Comparison of ENCODE assay signal across 36 cellular contexts in genomic region chr2:133407341-133407740, GRCh38.
"Had no signal": no experiment of that assay in that cellular context is flagged by ENCODE, and none has a peak within 500 bp of the region (broad histone marks: within the 10 kb centered on the region; RNA-seq: fewer than 3 reads in every experiment).

No MANE protein-coding gene starts in this region.

- H3K9me3 Mint-ChIP-seq: activated CD8-positive, alpha-beta T cell treated with anti-CD3 and anti-CD28 coated beads for 36 hours; activated naive CD8-positive, alpha-beta T cell treated with anti-CD3 and anti-CD28 coated beads for 36 hours; activated T-cell treated with anti-CD3 and anti-CD28 coated beads, Interleukin-2, amount 50 U/mL, for 72 hours; activated T-helper 17 cell treated with anti-CD3 and anti-CD28 coated beads, Interleukin-2, amount 50 U/mL, for 72 hours had no signal

- H3K36me3 Mint-ChIP-seq: activated naive CD8-positive, alpha-beta T cell treated with anti-CD3 and anti-CD28 coated beads for 36 hours; IgD-negative memory B cell had no signal

- ATAC-seq: activated CD8-positive, alpha-beta T cell treated with anti-CD3 and anti-CD28 coated beads for 36 hours; activated T-cell treated with anti-CD3 and anti-CD28 coated beads, Interleukin-2, amount 50 U/mL, for 72 hours; activated T-helper 17 cell treated with anti-CD3 and anti-CD28 coated beads, Interleukin-2, amount 50 U/mL, for 72 hours; PC-3 had no signal

- H3K27ac ChIP-seq: brain microvascular endothelial cell, cardiac muscle cell, Peyer's patch had no signal

- H3K36me3 ChIP-seq: brain microvascular endothelial cell, cardiac muscle cell, MG63, Peyer's patch had no signal

- DNase-seq: activated CD4-positive, alpha-beta T cell treated with anti-CD3 and anti-CD28 coated beads, Interleukin-2, amount 10 ng/mL, durations not matched to agents 24 days and 14 days; activated CD4-positive, alpha-beta T cell treated with anti-CD3 and anti-CD28 coated beads, Interleukin-2, amount 50 U/mL, for 4 hours; activated CD8-positive, alpha-beta T cell treated with anti-CD3 and anti-CD28 coated beads for 36 hours; activated effector memory CD4-positive, alpha-beta T cell treated with anti-CD3 and anti-CD28 coated beads, Interleukin-2, amount 50 U/mL, for 16 hours; activated naive CD4-positive, alpha-beta T cell; activated naive CD4-positive, alpha-beta T cell treated with anti-CD3 and anti-CD28 coated beads, Interleukin-2, amount 50 U/mL, for 16 hours; activated naive CD8-positive, alpha-beta T cell treated with anti-CD3 and anti-CD28 coated beads for 36 hours; activated T-cell treated with anti-CD3 and anti-CD28 coated beads, Interleukin-2, amount 50 U/mL, for 1 hour; activated T-cell treated with anti-CD3 and anti-CD28 coated beads, Interleukin-2, amount 50 U/mL, for 72 hours; amniotic stem cell; aorta; brain microvascular endothelial cell; Karpas-422; KBM-7; MG63; NCI-H1048; NCI-H1105 treated with DMSO at 0.1 percent for 48 hours; NCI-H1436; NCI-H1694; NCI-H1930; NCI-H2171 treated with DMSO at 0.1 percent for 48 hours; NCI-H2227 treated with DMSO at 0.1 percent for 48 hours; NCI-H446; NCI-H510A treated with DMSO at 0.1 percent for 48 hours; NCI-H69; NK-92 treated with Interleukin-12 subunit alpha and Interleukin-12 subunit beta, amount 100 ng/mL, for 24 hours; PC-3; Peyer's patch; RPMI8226; SW 1271; T-helper 1 cell; T1000 had no signal

- H3K4me1 ChIP-seq: Peyer's patch had no signal

- H3K4me3 ChIP-seq: cardiac muscle cell, MG63, Peyer's patch had no signal

- H3K9me3 ChIP-seq: MG63, Peyer's patch had no signal

- H3K27me3 Mint-ChIP-seq: activated CD4-positive, alpha-beta T cell treated with anti-CD3 and anti-CD28 coated beads, Interleukin-2, amount 10 ng/mL, durations not matched to agents 24 days and 14 days; activated naive CD8-positive, alpha-beta T cell treated with anti-CD3 and anti-CD28 coated beads for 36 hours; activated T-helper 17 cell treated with anti-CD3 and anti-CD28 coated beads, Interleukin-2, amount 50 U/mL, for 72 hours; central memory CD8-positive, alpha-beta T cell; IgD-negative memory B cell had no signal

- H3K27me3 ChIP-seq: brain microvascular endothelial cell, cardiac muscle cell, MG63, Peyer's patch had no signal

- H3K4me1 Mint-ChIP-seq: activated CD4-positive, alpha-beta T cell treated with anti-CD3 and anti-CD28 coated beads, Interleukin-2, amount 10 ng/mL, durations not matched to agents 24 days and 14 days; activated naive CD8-positive, alpha-beta T cell treated with anti-CD3 and anti-CD28 coated beads for 36 hours; activated T-helper 17 cell treated with anti-CD3 and anti-CD28 coated beads, Interleukin-2, amount 50 U/mL, for 72 hours; central memory CD8-positive, alpha-beta T cell; IgD-negative memory B cell had no signal

- H3K27ac Mint-ChIP-seq: activated CD4-positive, alpha-beta T cell treated with anti-CD3 and anti-CD28 coated beads, Interleukin-2, amount 10 ng/mL, durations not matched to agents 24 days and 14 days; activated CD8-positive, alpha-beta T cell treated with anti-CD3 and anti-CD28 coated beads for 36 hours; activated naive CD8-positive, alpha-beta T cell treated with anti-CD3 and anti-CD28 coated beads for 36 hours; activated T-cell treated with anti-CD3 and anti-CD28 coated beads, Interleukin-2, amount 50 U/mL, for 72 hours; activated T-helper 17 cell treated with anti-CD3 and anti-CD28 coated beads, Interleukin-2, amount 50 U/mL, for 72 hours; IgD-negative memory B cell had no signal

- H3K4me3 Mint-ChIP-seq: activated CD4-positive, alpha-beta T cell treated with anti-CD3 and anti-CD28 coated beads, Interleukin-2, amount 10 ng/mL, durations not matched to agents 24 days and 14 days; activated CD8-positive, alpha-beta T cell treated with anti-CD3 and anti-CD28 coated beads for 36 hours; activated naive CD8-positive, alpha-beta T cell treated with anti-CD3 and anti-CD28 coated beads for 36 hours; activated T-cell treated with anti-CD3 and anti-CD28 coated beads, Interleukin-2, amount 50 U/mL, for 72 hours; activated T-helper 17 cell treated with anti-CD3 and anti-CD28 coated beads, Interleukin-2, amount 50 U/mL, for 72 hours; central memory CD8-positive, alpha-beta T cell; IgD-negative memory B cell had no signal
